8 cellular contexts compared by ENCODE assay signal in the genomic region with DNA sequence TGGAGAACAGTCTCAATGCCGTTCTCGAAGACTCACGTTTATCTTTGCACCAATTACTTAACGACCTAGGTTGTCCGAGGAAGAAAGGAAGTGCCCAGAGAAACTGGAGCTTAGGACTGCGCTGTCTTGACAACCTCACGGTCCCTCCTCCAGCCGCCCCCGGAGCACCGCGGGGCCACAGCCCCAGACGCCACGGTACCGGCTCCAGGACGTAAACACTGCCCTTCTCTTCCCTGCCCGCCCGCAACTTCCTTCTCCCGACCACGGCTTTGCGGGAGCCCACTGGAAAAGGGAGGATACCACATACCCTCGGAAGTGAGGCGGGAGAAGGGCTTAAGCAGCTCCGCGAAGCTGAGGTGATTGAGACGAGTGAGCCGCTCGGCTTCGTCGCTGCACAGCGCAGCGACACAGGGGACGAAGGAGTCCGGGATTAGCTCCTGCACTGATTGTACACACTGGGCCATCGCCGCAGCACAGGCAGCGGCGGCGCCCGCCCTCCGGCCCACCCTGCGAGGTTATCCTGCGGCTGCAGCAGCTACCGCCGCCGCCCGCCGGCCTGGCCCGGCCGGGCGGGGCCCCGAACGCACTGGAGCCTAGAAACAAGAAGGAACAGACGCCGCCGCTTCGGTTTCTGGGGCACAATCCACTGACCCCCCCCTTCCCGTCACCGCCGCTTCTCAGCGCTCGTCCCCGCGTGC. TPM values are rescaled to one million over a fixed set of nuclear protein-coding genes. Genes with fewer than 3 reads are reported as not detected.
DNase-seq lines count a peak whose midpoint lies in the region; ATAC-seq, FAIRE-seq and TF ChIP-seq lines count a peak whose summit lies in the region.

No MANE protein-coding gene starts in this region.

- H3K4me1 Mint-ChIP-seq in CD4-positive, alpha-beta T cell (ENCODE audit: low read depth), result peaks cover 54% of the 10 kb centered on the region
- H3K4me1 Mint-ChIP-seq in brain (peaks cover 57% of the 10 kb centered on the region), immature natural killer cell (peaks cover 43 to 63% of the 10 kb centered on the region in 2 donors)

- peaks cover 20% of the 10 kb centered on the region for H3K36me3 Mint-ChIP-seq in CD4-positive, alpha-beta T cell (ENCODE audit: low read depth)
- H3K36me3 Mint-ChIP-seq in brain, result peaks cover 15% of the 10 kb centered on the region
- no peaks in the 10 kb centered on the region for H3K36me3 Mint-ChIP-seq in immature natural killer cell

- no peaks in the 10 kb centered on the region for H3K9me3 ChIP-seq in CD4-positive, alpha-beta T cell (ENCODE audit: control insufficient read depth, low read length)
- H3K9me3 ChIP-seq in smooth muscle cell (replicated peaks; ENCODE audit: low read depth), result no peaks in the 10 kb centered on the region

- peak overlapping the region; percentile 93 for H3K27ac ChIP-seq in CD4-positive, alpha-beta T cell (ENCODE audit: low read depth, low read length)
- peak overlapping the region; percentile 93 for H3K27ac ChIP-seq in smooth muscle cell (ENCODE audit: low read depth)

- CTCF ChIA-PET in CD4-positive, alpha-beta T cell (lab: Charles Lee), result interaction anchor here (0.8 to 2.6 kb wide), 9 partner anchors 14 to 190 kb away, joined by 3 to 14 read pairs (median 4); partner anchors contain the start of genes RNF125 and RNF138

- H3K9me3 Mint-ChIP-seq in CD4-positive, alpha-beta T cell, result no peaks in the 10 kb centered on the region
- H3K9me3 Mint-ChIP-seq in brain (no peaks in the 10 kb centered on the region), immature natural killer cell (no peaks in the 10 kb centered on the region)

- peak overlapping the region; percentile 93 for H3K27ac Mint-ChIP-seq in CD4-positive, alpha-beta T cell
- peak overlapping the region; percentile 99 to 100 (median 100) for H3K27ac Mint-ChIP-seq in brain
- H3K27ac Mint-ChIP-seq in immature natural killer cell, result peak overlapping the region; percentile 98 to 100 (median 100)

- no peaks in the 10 kb centered on the region for H3K27me3 ChIP-seq in CD4-positive, alpha-beta T cell (ENCODE audit: control insufficient read depth, insufficient read depth, low read length)
- peaks cover 8% of the 10 kb centered on the region for H3K27me3 ChIP-seq in smooth muscle cell (ENCODE audit: low read depth)

- peaks cover 47% of the 10 kb centered on the region for H3K79me2 ChIP-seq in smooth muscle cell (ENCODE audit: low read depth)

- peaks cover 16% of the 10 kb centered on the region for H3K4me1 ChIP-seq in smooth muscle cell (ENCODE audit: low read depth)

- POLR2A ChIA-PET in CD4-positive, alpha-beta T cell (lab: Charles Lee), result interaction anchor here (0.6 to 5.0 kb wide), 24 partner anchors 12 to 216 kb away, joined by 3 to 224 read pairs (median 6); partner anchors contain the start of genes RNF125 and RNF138

- ATAC-seq in CD4-positive, alpha-beta T cell (ENCODE audit: poor library complexity), result peak; percentile 55
- ATAC-seq in HG03280 (IDR thresholded peaks at IDR 0.05; ENCODE audit: unreplicated experiment), result peak; percentile 38

- H4K20me1 ChIP-seq in smooth muscle cell (ENCODE audit: low read depth), result peaks cover 38% of the 10 kb centered on the region

- H3K4me3 Mint-ChIP-seq in CD4-positive, alpha-beta T cell, result peak overlapping the region; percentile 95
- H3K4me3 Mint-ChIP-seq in brain (peak overlapping the region; percentile 99 to 100 (median 100)), immature natural killer cell (peak overlapping the region; percentile 98 to 100 (median 100))

- H3K36me3 ChIP-seq in smooth muscle cell (ENCODE audit: low read depth), result no peaks in the 10 kb centered on the region

- no peak for TF ChIP-seq CTCF in CD4-positive, alpha-beta T cell (IDR thresholded peaks at IDR 0.05)
- no peak for TF ChIP-seq CTCF in brain (conservative IDR thresholded peaks at IDR 0.05)
- TF ChIP-seq CTCF in smooth muscle cell (IDR thresholded peaks at IDR 0.05; ENCODE audit: borderline replicate concordance, insufficient read depth, poor library complexity, severe bottlenecking), result no peak

- WGBS in smooth muscle cell (ENCODE audit: low lambda C conversion rate), result under 1% methylated on average over 61 of the region's 63 CpGs

- no peaks in the 10 kb centered on the region for H3F3A ChIP-seq in smooth muscle cell (ENCODE audit: low read depth)

- H3K4me3 ChIP-seq in smooth muscle cell, result peak overlapping the region; percentile 86

- DNase-seq in CD4-positive, alpha-beta T cell, result peak in 2 of 10 experiments; percentile 3 to 10
- DNase-seq in GM19239 (ENCODE audit: insufficient read length, low spot score) (peak; percentile 33), RKO (ENCODE audit: low spot score) (peak; percentile 70), immature natural killer cell (no peak), smooth muscle cell (lab: John Stamatoyannopoulos, UW; ENCODE audit: unreplicated experiment) (no peak), H4 (ENCODE audit: low spot score) (no peak)

- no peak for FAIRE-seq in GM19239 (lab: Jason Lieb, UNC)

- no peaks in the 10 kb centered on the region for H3K27me3 Mint-ChIP-seq in CD4-positive, alpha-beta T cell
- H3K27me3 Mint-ChIP-seq in brain (peaks cover 23% of the 10 kb centered on the region), immature natural killer cell (ENCODE audit: low read depth in 3 of 3) (peaks cover 5 to 14% (median 10%) of the 10 kb centered on the region in 3 donors)

- peak overlapping the region; percentile 85 for H2AFZ ChIP-seq in smooth muscle cell (ENCODE audit: low read depth)

- peak overlapping the region; percentile 91 for H3K4me2 ChIP-seq in smooth muscle cell

- intact Hi-C loops in CD4-positive, alpha-beta T cell (cut with DNase I, micrococcal nuclease), result loop anchor here (2.0 to 5.0 kb wide), 3 partner anchors 18 to 130 kb away; partner anchors contain the start of gene RNF125 (in 1 of the 2)

- peak overlapping the region; percentile 86 for H3K9ac ChIP-seq in smooth muscle cell (ENCODE audit: low read depth)

RNA-seq across cellular contexts. Expression of gene TRAPPC8, which starts 0.5 kb away (rescaled TPM):
- total RNA-seq in CD4-positive, alpha-beta T cell, result 10 to 100 TPM; 24.4 to 26.3 TPM
- 5.7 TPM for polyA plus RNA-seq in brain (ENCODE audit: insufficient read depth, low read depth, low replicate concordance)
- polyA plus RNA-seq in immature natural killer cell, result 10 to 100 TPM; 15.3 to 24.5 (median 16.2) TPM
- total RNA-seq in smooth muscle cell, result 32.0 and 35.6 TPM in 2 replicates
- polyA plus RNA-seq in smooth muscle cell, result 4.8 and 9.1 TPM in 2 replicates
- total RNA-seq in H4 (2014; rRNA removed; shearing (Covaris generic)), result 18.9 and 24.3 TPM in 2 replicates

Comparison
In these comparisons a context has a peak if more than half of its experiments do, and no peak if none do; other contexts are left out.
1. DNase-seq: peak in GM19239 (single experiment) and RKO (single experiment); none in immature natural killer cell (0 of 3), smooth muscle cell (single experiment) and H4 (single experiment).
2. Peak in every context shown above with its lines, with median percentiles within 50 percentile points of each other: H3K27ac Mint-ChIP-seq and H3K4me3 Mint-ChIP-seq.